ENCODE assay signal across 8 cellular contexts in genomic region chr16:3182608-3183444, GRCh38. TPM values are rescaled to one million over a fixed set of nuclear protein-coding genes. Genes with fewer than 3 reads are reported as not detected.
DNase-seq lines count a peak whose midpoint lies in the region; ATAC-seq and TF ChIP-seq lines count a peak whose summit lies in the region.

No MANE protein-coding gene starts in this region.

- H3K27me3 Mint-ChIP-seq in CD14-positive monocyte (ENCODE audit: low read depth in 3 of 3) (peaks cover 91 to 100% (median 98%) of the 10 kb centered on the region in 3 donors), neural crest cell (ENCODE audit: low read depth) (peaks cover 94% of the 10 kb centered on the region)

- peak overlapping the region; percentile 34 to 41 for H3K4me3 ChIP-seq in esophagus (ENCODE audit: low read depth in 1 of 2, low read length in 2 of 2)

- no peak for ATAC-seq in GM18861 (IDR thresholded peaks at IDR 0.05; ENCODE audit: unreplicated experiment)
- no peak for ATAC-seq in GM21360 (IDR thresholded peaks at IDR 0.05; ENCODE audit: unreplicated experiment)

- peaks cover 23% of the 10 kb centered on the region for H3K4me1 Mint-ChIP-seq in CD14-positive monocyte
- H3K4me1 Mint-ChIP-seq in neural crest cell, result peaks cover 19% of the 10 kb centered on the region

- WGBS in esophagus, 2 donors, result 2% methylated on average over 71 to 72 of the region's 72 CpGs

- H3K36me3 ChIP-seq in esophagus (ENCODE audit: control insufficient read depth in 2 of 2, insufficient read depth in 2 of 2, low read length in 1 of 2), result no peaks in the 10 kb centered on the region

- H3K4me1 ChIP-seq in esophagus (ENCODE audit: control insufficient read depth in 2 of 2, insufficient read depth in 2 of 2, low read length in 1 of 2), result peaks cover 2 to 8% of the 10 kb centered on the region in 2 donors

- DNase-seq in CD14-positive monocyte (ENCODE audit: low spot score) (no peak), HPDE6-E6E7 (ENCODE audit: extremely low spot score) (peak; percentile 69), neural crest cell (ENCODE audit: low read depth, low spot score) (peak; percentile 75), NCI-H1048 (lab: John Stamatoyannopoulos, UW) (no peak)
- DNase-seq in activated CD4-positive, alpha-beta T cell treated with anti-CD3 and anti-CD28 coated beads, Interleukin-2, amount 50 U/mL, for 1 hour, result peak; percentile 25

- peaks cover 5 to 30% of the 10 kb centered on the region in 2 donors for H3K27me3 ChIP-seq in esophagus (ENCODE audit: control insufficient read depth in 1 of 2, insufficient read depth in 2 of 2, low read length in 2 of 2)

- H3K9me3 Mint-ChIP-seq in CD14-positive monocyte (peaks cover 8 to 53% (median 40%) of the 10 kb centered on the region in 7 donors), neural crest cell (no peaks in the 10 kb centered on the region)

- H3K27ac Mint-ChIP-seq in CD14-positive monocyte (peak overlapping the region in 2 of 7 donors; percentile 55 to 73), neural crest cell (ENCODE audit: unreplicated experiment) (peak overlapping the region; percentile 65)

- peak; percentile 41 for TF ChIP-seq CTCF in CD14-positive monocyte (IDR thresholded peaks at IDR 0.05)
- no peak for TF ChIP-seq CTCF in neural crest cell (conservative IDR thresholded peaks at IDR 0.05)

- intact Hi-C loops in CD14-positive monocyte (cut with micrococcal nuclease), result no loop called here

- no peaks in the 10 kb centered on the region for H3K9me3 ChIP-seq in esophagus (ENCODE audit: control insufficient read depth in 2 of 2, insufficient read depth in 1 of 2, low read depth in 1 of 2, low read length in 1 of 2)

- peaks cover 10 to 16% of the 10 kb centered on the region in 2 donors for H3K36me3 Mint-ChIP-seq in CD14-positive monocyte
- peaks cover 7% of the 10 kb centered on the region for H3K36me3 Mint-ChIP-seq in neural crest cell (ENCODE audit: low read depth)

- H3K27ac ChIP-seq in esophagus (ENCODE audit: low read depth in 2 of 2, low read length in 1 of 2), result no peak overlapping the region

- H3K4me3 Mint-ChIP-seq in CD14-positive monocyte (peak overlapping the region; percentile 72 to 95), neural crest cell (peak overlapping the region; percentile 86)

RNA-seq across cellular contexts. Expression of gene OR1F1, which starts 5.2 kb away (rescaled TPM):
- polyA plus RNA-seq in CD14-positive monocyte (not detected), esophagus (not detected)
- 0.35 TPM in 1 of 2 replicates, not detected in the other for total RNA-seq in neural crest cell

RNA-seq across cellular contexts. Expression of gene ZNF213, which starts 48.0 kb away (rescaled TPM):
- polyA plus RNA-seq in CD14-positive monocyte, result 1 to 10 TPM; 1.5 to 2.6 TPM
- polyA plus RNA-seq in esophagus, result 1 to 10 TPM; 6.5 to 9.4 TPM
- total RNA-seq in neural crest cell, result 14.9 and 15.9 TPM in 2 replicates

RNA-seq across cellular contexts. Expression of gene ZNF200, which starts 52.1 kb away (rescaled TPM):
- polyA plus RNA-seq in CD14-positive monocyte, result 1 to 10 TPM; 2.0 to 2.8 TPM
- polyA plus RNA-seq in esophagus, result 1 to 10 TPM; 2.6 to 2.8 TPM
- 12.1 and 14.1 TPM in 2 replicates for total RNA-seq in neural crest cell

Comparison
In these comparisons a context has a peak if more than half of its experiments do, and no peak if none do; other contexts are left out.
1. DNase-seq: peak in HPDE6-E6E7 (single experiment), activated CD4-positive, alpha-beta T cell treated with anti-CD3 and anti-CD28 coated beads, Interleukin-2, amount 50 U/mL, for 1 hour (single experiment) and neural crest cell (single experiment); none in CD14-positive monocyte (single experiment) and NCI-H1048 (single experiment).